In the genomic region with DNA sequence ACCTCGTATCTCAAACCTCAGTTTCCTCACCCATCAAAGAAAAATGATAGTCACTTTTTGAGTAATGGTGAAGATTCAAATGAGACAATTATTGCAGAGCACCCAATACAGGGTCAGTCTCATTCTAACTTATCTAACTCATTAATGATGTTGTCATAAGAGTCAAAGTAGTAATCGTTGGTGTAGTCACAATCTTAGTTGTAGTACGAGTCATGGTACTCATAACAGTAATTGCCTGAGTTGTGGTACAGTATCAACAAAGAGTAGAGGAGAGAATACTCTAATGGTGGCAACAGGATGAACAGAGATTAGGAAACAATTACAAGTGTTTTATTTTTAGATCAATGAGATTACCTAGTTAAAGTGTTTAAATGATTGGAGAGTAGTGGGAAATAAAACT, we compare ENCODE assay signal across 15 cellular contexts.
A peak's percentile ranks its signal among the peaks of the same experiment; 100 is the strongest.
DNase-seq lines count a peak whose midpoint lies in the region; ATAC-seq and TF ChIP-seq lines count a peak whose summit lies in the region.
"Had no signal": no experiment of that assay in that cellular context is flagged by ENCODE, and none has a peak within 500 bp of the region (broad histone marks: within the 10 kb centered on the region; RNA-seq: fewer than 3 reads in every experiment).

No MANE protein-coding gene starts in this region.

- 62 to 68% methylated on average over 3 of the region's 3 CpGs for WGBS in upper lobe of left lung, 2 donors

- no peak overlapping the region for H3K4me3 ChIP-seq in brain microvascular endothelial cell (ENCODE audit: low read depth, low read length)
- no peak overlapping the region for H3K4me3 ChIP-seq in upper lobe of left lung
- H3K4me3 ChIP-seq: hepatocyte, lung, SK-N-MC had no signal

- no peaks in the 10 kb centered on the region for H3K36me3 ChIP-seq in brain microvascular endothelial cell (replicated peaks)
- H3K36me3 ChIP-seq in upper lobe of left lung, result no peaks in the 10 kb centered on the region

- H3K27ac ChIP-seq in brain microvascular endothelial cell, result no peak overlapping the region
- no peak overlapping the region for H3K27ac ChIP-seq in upper lobe of left lung
- H3K27ac ChIP-seq: hepatocyte, SK-N-MC had no signal

- ATAC-seq in GM18511 (IDR thresholded peaks at IDR 0.05; ENCODE audit: unreplicated experiment) (peak; percentile 58), GM21360 (IDR thresholded peaks at IDR 0.05; ENCODE audit: unreplicated experiment) (peak; percentile 40), HG02938 (IDR thresholded peaks at IDR 0.05; ENCODE audit: unreplicated experiment) (peak; percentile 84), HG03469 (IDR thresholded peaks at IDR 0.05; ENCODE audit: unreplicated experiment) (peak; percentile 65), upper lobe of left lung (ENCODE audit: low FRiP score in 2 of 2) (no peak)

- H3K9me3 ChIP-seq in upper lobe of left lung, result peaks cover 0 to 5% (median 0%) of the 10 kb centered on the region in 4 donors

- in situ Hi-C loops in brain microvascular endothelial cell (cut with HindIII; ENCODE audit: low pct_ligation_motif_present, low sequenced_read_pairs), result no loop called here

- TF ChIP-seq CTCF in brain microvascular endothelial cell (IDR thresholded peaks at IDR 0.05; ENCODE audit: low read depth, low read length, missing control alignments), result no peak
- no peak for TF ChIP-seq CTCF in upper lobe of left lung (IDR thresholded peaks at IDR 0.05)

- no peaks in the 10 kb centered on the region for H3K4me1 ChIP-seq in upper lobe of left lung

- TF ChIP-seq POLR2A in upper lobe of left lung (IDR thresholded peaks at IDR 0.05), result no peak

- DNase-seq in NCI-H1436 (lab: John Stamatoyannopoulos, UW) (no peak), brain microvascular endothelial cell (no peak), upper lobe of left lung (no peak), germinal center (ENCODE audit: low spot score) (no peak)
- DNase-seq: activated B cell treated with CpG ODN at 0.5 μM for 24 hours; activated T-cell treated with anti-CD3 and anti-CD28 coated beads, Interleukin-2, amount 50 U/mL, for 48 hours; NCI-H1092; NCI-H82 had no signal

- TF ChIP-seq EP300 in upper lobe of left lung (IDR thresholded peaks at IDR 0.05), result no peak

- no peaks in the 10 kb centered on the region for H3K27me3 ChIP-seq in brain microvascular endothelial cell (replicated peaks)
- no peaks in the 10 kb centered on the region for H3K27me3 ChIP-seq in upper lobe of left lung
- H3K27me3 ChIP-seq: hepatocyte had no signal

Comparison
In these comparisons a context has a peak if more than half of its experiments do, and no peak if none do; other contexts are left out.
1. ATAC-seq: peak in GM18511 (single experiment), GM21360 (single experiment), HG02938 (single experiment) and HG03469 (single experiment); none in upper lobe of left lung (0 of 2).